In genomic region chr18:45596048-45596447, GRCh38 we compare ENCODE assay signal across 32 cellular contexts. TPM values are rescaled to one million over a fixed set of nuclear protein-coding genes. Genes with fewer than 3 reads are reported as not detected.
"Had no signal": no experiment of that assay in that cellular context is flagged by ENCODE, and none has a peak within 500 bp of the region (broad histone marks: within the 10 kb centered on the region; RNA-seq: fewer than 3 reads in every experiment).

No MANE protein-coding gene starts in this region.

- H3K9me3 ChIP-seq: esophagus squamous epithelium, prostate gland, right atrium auricular region, sigmoid colon, testis, tibial artery had no signal

- H3K4me1 Mint-ChIP-seq: central memory CD8-positive, alpha-beta T cell; immature natural killer cell; naive thymus-derived CD4-positive, alpha-beta T cell; neural crest cell; stimulated activated memory B cell treated with anti-CD40 and anti-IgM and Interleukin-4, amounts not matched to agents 10 μg/mL and 1 μg/mL and 100 μg/mL, for 72 hours had no signal

- H3K9me3 Mint-ChIP-seq: central memory CD8-positive, alpha-beta T cell; effector memory CD8-positive, alpha-beta T cell; immature natural killer cell; stimulated activated memory B cell treated with anti-CD40 and anti-IgM and Interleukin-4, amounts not matched to agents 10 μg/mL and 1 μg/mL and 100 μg/mL, for 72 hours had no signal

- H3K27ac Mint-ChIP-seq: effector memory CD8-positive, alpha-beta T cell; immature natural killer cell; naive thymus-derived CD4-positive, alpha-beta T cell; stimulated activated memory B cell treated with anti-CD40 and anti-IgM and Interleukin-4, amounts not matched to agents 10 μg/mL and 1 μg/mL and 100 μg/mL, for 72 hours; type B pancreatic cell had no signal

- H2AFZ ChIP-seq: parathyroid adenoma had no signal

- H3K4me3 Mint-ChIP-seq: central memory CD8-positive, alpha-beta T cell; effector memory CD8-positive, alpha-beta T cell; immature natural killer cell; naive thymus-derived CD4-positive, alpha-beta T cell; neural crest cell; stimulated activated memory B cell treated with anti-CD40 and anti-IgM and Interleukin-4, amounts not matched to agents 10 μg/mL and 1 μg/mL and 100 μg/mL, for 72 hours; type B pancreatic cell had no signal

- H3K79me2 ChIP-seq: parathyroid adenoma had no signal

- H3K4me1 ChIP-seq: esophagus squamous epithelium, parathyroid adenoma, prostate gland, testis had no signal

- H3K36me3 Mint-ChIP-seq: stimulated activated memory B cell treated with anti-CD40 and anti-IgM and Interleukin-4, amounts not matched to agents 10 μg/mL and 1 μg/mL and 100 μg/mL, for 72 hours; type B pancreatic cell had no signal

- H3K4me3 ChIP-seq: esophagus squamous epithelium, prostate gland, right atrium auricular region, sigmoid colon, testis, tibial artery had no signal

- H3K27me3 ChIP-seq: esophagus squamous epithelium, right atrium auricular region, sigmoid colon, testis, tibial artery had no signal

- ATAC-seq: effector memory CD8-positive, alpha-beta T cell; naive thymus-derived CD4-positive, alpha-beta T cell; stimulated activated memory B cell treated with anti-CD40 and anti-IgM and Interleukin-4, amounts not matched to agents 10 μg/mL and 1 μg/mL and 100 μg/mL, for 72 hours; stimulated activated naive CD8-positive, alpha-beta T cell treated with anti-CD3 and anti-CD28 coated beads, Interleukin-15, Interleukin-2, amounts not matched to agents 100 U/mL and 50 U/mL, for 24 hours had no signal

- H3K27me3 Mint-ChIP-seq: stimulated activated memory B cell treated with anti-CD40 and anti-IgM and Interleukin-4, amounts not matched to agents 10 μg/mL and 1 μg/mL and 100 μg/mL, for 72 hours had no signal

- H3K27ac ChIP-seq: esophagus squamous epithelium, parathyroid adenoma, prostate gland, right atrium auricular region, sigmoid colon, testis, tibial artery had no signal

- H3K9ac ChIP-seq: parathyroid adenoma had no signal

- H3K36me3 ChIP-seq: esophagus squamous epithelium, prostate gland, right atrium auricular region, sigmoid colon, tibial artery had no signal

- DNase-seq: cortex of kidney; effector memory CD8-positive, alpha-beta T cell; erythroblast; esophagus squamous epithelium; foreskin melanocyte; glutamatergic neuron; hypothalamus; immature natural killer cell; islet precursor cell; mesendoderm; midbrain; naive thymus-derived CD4-positive, alpha-beta T cell; sigmoid colon; stimulated activated CD4-positive, alpha-beta T cell treated with anti-CD3 and anti-CD28 coated beads, Interleukin-4, amount 100 ng/mL, for 4 hours; stimulated activated naive CD8-positive, alpha-beta T cell treated with anti-CD3 and anti-CD28 coated beads, Interleukin-15, Interleukin-2, amounts not matched to agents 100 U/mL and 50 U/mL, for 24 hours; substantia nigra; testis; tibial artery had no signal

- FAIRE-seq: endometrium had no signal

RNA-seq across cellular contexts. Expression of gene SLC14A2, which starts 19.2 kb away (rescaled TPM):
- total RNA-seq: dermis microvascular lymphatic vessel endothelial cell, esophagus squamous epithelium, lower leg skin, lung microvascular endothelial cell, mucosa of gallbladder, neural crest cell, skeletal muscle tissue had no signal
- polyA plus RNA-seq: naive thymus-derived CD4-positive, alpha-beta T cell; urinary bladder had no signal
